15 cellular contexts compared by ENCODE assay signal in genomic region chr3:107220538-107220937, GRCh38.
"Had no signal": no experiment of that assay in that cellular context is flagged by ENCODE, and none has a peak within 500 bp of the region (broad histone marks: within the 10 kb centered on the region; RNA-seq: fewer than 3 reads in every experiment).

No MANE protein-coding gene starts in this region.

- H3K36me3 ChIP-seq: colonic mucosa, tibial artery, WERI-Rb-1 had no signal

- H3K4me3 Mint-ChIP-seq: activated naive CD8-positive, alpha-beta T cell; activated T-helper 1 cell treated with anti-CD3 and anti-CD28 coated beads, Interleukin-12 subunit alpha, Interleukin-12 subunit beta, Interleukin-2, Interleukin-4 antibody, amounts not matched to agents 30 ng/mL and 10 ng/mL and 1 ng/mL, durations not matched to agents 14 hours and 24 hours and 36 hours had no signal

- H3K9me3 ChIP-seq: colonic mucosa, tibial artery had no signal

- H3K27ac Mint-ChIP-seq: activated naive CD8-positive, alpha-beta T cell; activated T-helper 1 cell treated with anti-CD3 and anti-CD28 coated beads, Interleukin-12 subunit alpha, Interleukin-12 subunit beta, Interleukin-2, Interleukin-4 antibody, amounts not matched to agents 30 ng/mL and 10 ng/mL and 1 ng/mL, durations not matched to agents 14 hours and 24 hours and 36 hours had no signal

- ATAC-seq: left cardiac atrium; stimulated activated naive CD8-positive, alpha-beta T cell treated with anti-CD3 and anti-CD28 coated beads, Interleukin-15, Interleukin-2, amounts not matched to agents 100 U/mL and 50 U/mL, for 24 hours had no signal

- H3K4me1 ChIP-seq: colonic mucosa had no signal

- H3K4me3 ChIP-seq: colonic mucosa, hepatocyte, tibial artery had no signal

- H3K27me3 ChIP-seq: colonic mucosa, hepatocyte, tibial artery had no signal

- H3K27ac ChIP-seq: colonic mucosa, hepatocyte, tibial artery, WERI-Rb-1 had no signal

- H3K9me3 Mint-ChIP-seq: activated T-helper 1 cell treated with anti-CD3 and anti-CD28 coated beads, Interleukin-12 subunit alpha, Interleukin-12 subunit beta, Interleukin-2, Interleukin-4 antibody, amounts not matched to agents 30 ng/mL and 10 ng/mL and 1 ng/mL, durations not matched to agents 14 hours and 24 hours and 36 hours had no signal

- DNase-seq: activated CD4-positive, alpha-beta T cell treated with anti-CD3 and anti-CD28 coated beads for 1 hour; activated CD4-positive, alpha-beta T cell treated with anti-CD3 and anti-CD28 coated beads, Interleukin-2, amount 50 U/mL, for 48 hours; activated T-cell treated with anti-CD3 and anti-CD28 coated beads for 4 hours; caudate nucleus; colonic mucosa; left cardiac atrium; occipital lobe; stimulated activated naive CD8-positive, alpha-beta T cell treated with anti-CD3 and anti-CD28 coated beads, Interleukin-15, Interleukin-2, amounts not matched to agents 100 U/mL and 50 U/mL, for 24 hours; substantia nigra; SW 1271; tibial artery; WERI-Rb-1 had no signal

- H3K36me3 Mint-ChIP-seq: activated naive CD8-positive, alpha-beta T cell had no signal
